In genomic region chr9:117473293-117473692, GRCh38 we compare ENCODE assay signal across 33 cellular contexts.
"Had no signal": no experiment of that assay in that cellular context is flagged by ENCODE, and none has a peak within 500 bp of the region (broad histone marks: within the 10 kb centered on the region; RNA-seq: fewer than 3 reads in every experiment).

No MANE protein-coding gene starts in this region.

- H3K27ac ChIP-seq: adrenal gland, ascending aorta, body of pancreas, brain microvascular endothelial cell, breast epithelium, cardiac muscle cell had no signal

- H3K9me3 ChIP-seq: adrenal gland, ascending aorta, body of pancreas, breast epithelium had no signal

- H3K4me1 ChIP-seq: adrenal gland, ascending aorta, body of pancreas, breast epithelium had no signal

- H3K4me3 ChIP-seq: adrenal gland, ascending aorta, body of pancreas, breast epithelium, cardiac muscle cell had no signal

- DNase-seq: activated effector memory CD4-positive, alpha-beta T cell treated with anti-CD3 and anti-CD28 coated beads, Interleukin-2, amount 50 U/mL, for 16 hours; activated effector memory CD4-positive, alpha-beta T cell treated with Interleukin-2 at 50 U/mL for 16 hours; activated gamma-delta T cell; activated gamma-delta T cell treated with Interleukin-2 at 50 U/mL for 16 hours; activated naive CD4-positive, alpha-beta T cell; activated naive CD4-positive, alpha-beta T cell treated with anti-CD3 and anti-CD28 coated beads for 36 hours; activated naive CD4-positive, alpha-beta T cell treated with anti-CD3 and anti-CD28 coated beads, Interleukin-2, amount 10 ng/mL, durations not matched to agents 7 days and 5 days; activated naive CD4-positive, alpha-beta T cell treated with anti-CD3 and anti-CD28 coated beads, Interleukin-2, amount 50 U/mL, for 16 hours; activated naive CD4-positive, alpha-beta T cell treated with Interleukin-2 at 50 U/mL for 16 hours; activated naive CD8-positive, alpha-beta T cell treated with anti-CD3 and anti-CD28 coated beads for 36 hours; activated naive CD8-positive, alpha-beta T cell treated with anti-CD3 and anti-CD28 coated beads, Interleukin-2, amount 10 ng/mL, durations not matched to agents 7 days and 5 days; activated naive CD8-positive, alpha-beta T cell treated with anti-CD3 and anti-CD28 coated beads, Interleukin-2, amount 50 U/mL, for 24 hours; activated T-cell treated with anti-CD3 and anti-CD28 coated beads, Interleukin-2, amount 50 U/mL, for 24 hours; activated T-cell treated with anti-CD3 and anti-CD28 coated beads, Interleukin-2, amount 50 U/mL, for 4 hours; activated T-cell treated with anti-CD3 and anti-CD28 coated beads, Interleukin-2, amount 50 U/mL, for 48 hours; activated T-cell treated with anti-CD3 and anti-CD28 coated beads, Interleukin-2, amount 50 U/mL, for 72 hours; adrenal gland; amniotic stem cell; amygdala; anterior cingulate cortex; aorta; body of pancreas; brain microvascular endothelial cell; caudate nucleus; central memory CD4-positive, alpha-beta T cell; cerebellar nuclear complex had no signal

- ATAC-seq: activated naive CD4-positive, alpha-beta T cell treated with anti-CD3 and anti-CD28 coated beads, Interleukin-2, amount 50 U/mL, for 72 hours; activated naive CD8-positive, alpha-beta T cell treated with anti-CD3 and anti-CD28 coated beads, Interleukin-2, amount 50 U/mL, for 24 hours; activated T-cell treated with anti-CD3 and anti-CD28 coated beads, Interleukin-2, amount 50 U/mL, for 4 hours; activated T-cell treated with anti-CD3 and anti-CD28 coated beads, Interleukin-2, amount 50 U/mL, for 72 hours; activated T-helper 17 cell treated with anti-CD3 and anti-CD28 coated beads, Interleukin-2, amount 50 U/mL, for 72 hours; body of pancreas had no signal

- H3K36me3 ChIP-seq: adrenal gland, ascending aorta, brain microvascular endothelial cell, breast epithelium, cardiac muscle cell had no signal

- H3K27me3 ChIP-seq: adrenal gland, ascending aorta, body of pancreas, brain microvascular endothelial cell, breast epithelium, cardiac muscle cell had no signal

- FAIRE-seq: astrocyte, bronchial epithelial cell had no signal
